Comparison of ENCODE assay signal across 19 cellular contexts in genomic region chr1:93440272-93440671, GRCh38. TPM values are rescaled to one million over a fixed set of nuclear protein-coding genes. Genes with fewer than 3 reads are reported as not detected.
DNase-seq lines count a peak whose midpoint lies in the region; ATAC-seq, FAIRE-seq and TF ChIP-seq lines count a peak whose summit lies in the region.
"Had no signal": no experiment of that assay in that cellular context is flagged by ENCODE, and none has a peak within 500 bp of the region (broad histone marks: within the 10 kb centered on the region; RNA-seq: fewer than 3 reads in every experiment).

No MANE protein-coding gene starts in this region.

- TF ChIP-seq CTCF in endothelial cell of umbilical vein (IDR thresholded peaks at IDR 0.05; ENCODE audit: extremely low read depth in 1 of 2, insufficient read depth in 1 of 2, low read depth in 1 of 2, low read length in 2 of 2) (no peak), upper lobe of right lung (IDR thresholded peaks at IDR 0.05) (no peak), smooth muscle cell (IDR thresholded peaks at IDR 0.05; ENCODE audit: borderline replicate concordance, insufficient read depth, poor library complexity, severe bottlenecking) (no peak), right atrium auricular region (IDR thresholded peaks at IDR 0.05) (no peak), thyroid gland (IDR thresholded peaks at IDR 0.05) (no peak)

- H3K4me3 ChIP-seq in endothelial cell of umbilical vein (replicated peaks in 1 of 3; ENCODE audit: insufficient read depth in 1 of 3, low read depth in 1 of 3, low read length in 3 of 3) (no peak overlapping the region), upper lobe of right lung (no peak overlapping the region), smooth muscle cell (no peak overlapping the region), right atrium auricular region (no peak overlapping the region), thyroid gland (replicated peaks in 1 of 3) (no peak overlapping the region)
- H3K4me3 ChIP-seq: K562 had no signal

- H4K20me1 ChIP-seq in endothelial cell of umbilical vein (replicated peaks; ENCODE audit: control insufficient read depth, extremely low read depth, insufficient read depth, low read length), result no peaks in the 10 kb centered on the region
- no peaks in the 10 kb centered on the region for H4K20me1 ChIP-seq in smooth muscle cell (ENCODE audit: low read depth)

- no peak for TF ChIP-seq POLR2A in endothelial cell of umbilical vein (IDR thresholded peaks at IDR 0.05; ENCODE audit: low read depth, low read length)
- no peak for TF ChIP-seq POLR2A in thyroid gland (IDR thresholded peaks at IDR 0.05)

- H3K36me3 ChIP-seq in endothelial cell of umbilical vein (ENCODE audit: control insufficient read depth in 2 of 2, extremely low read depth in 1 of 2, insufficient read depth in 2 of 2, low read length in 2 of 2), result no peaks in the 10 kb centered on the region
- no peaks in the 10 kb centered on the region for H3K36me3 ChIP-seq in upper lobe of right lung
- H3K36me3 ChIP-seq in smooth muscle cell (ENCODE audit: low read depth), result no peaks in the 10 kb centered on the region
- H3K36me3 ChIP-seq in right atrium auricular region, result no peaks in the 10 kb centered on the region
- no peaks in the 10 kb centered on the region for H3K36me3 ChIP-seq in thyroid gland

- POLR2A ChIA-PET in endothelial cell of umbilical vein (lab: Charles Lee), result no interaction called here

- no TSS peak for BruUV-seq in endothelial cell of umbilical vein (replicated peaks; lab: Mats Ljungman, UMichigan)

- H3F3A ChIP-seq in smooth muscle cell (ENCODE audit: low read depth), result no peaks in the 10 kb centered on the region

- peak overlapping the region; percentile 19 for H2AFZ ChIP-seq in endothelial cell of umbilical vein (ENCODE audit: low read depth, low read length)
- H2AFZ ChIP-seq in smooth muscle cell (ENCODE audit: low read depth), result no peak overlapping the region

- H3K79me2 ChIP-seq in endothelial cell of umbilical vein (ENCODE audit: control insufficient read depth, insufficient read depth, low read length) (no peaks in the 10 kb centered on the region), smooth muscle cell (ENCODE audit: low read depth) (no peaks in the 10 kb centered on the region)

- H3K27ac ChIP-seq in endothelial cell of umbilical vein (ENCODE audit: insufficient read depth, low read depth, low read length) (no peak overlapping the region), upper lobe of right lung (no peak overlapping the region), smooth muscle cell (ENCODE audit: low read depth) (no peak overlapping the region), right atrium auricular region (no peak overlapping the region), thyroid gland (no peak overlapping the region)
- H3K27ac ChIP-seq: 22Rv1 had no signal

- WGBS in smooth muscle cell (ENCODE audit: low lambda C conversion rate), result 74% methylated on average over 4 of the region's 4 CpGs
- WGBS in thyroid gland, 2 donors, result 78 to 80% methylated on average over 4 of the region's 4 CpGs

- dilution Hi-C loops in endothelial cell of umbilical vein (cut with MboI; ENCODE audit: extremely low pct_ligation_motif_present, low sequenced_read_pairs), result no loop called here

- FAIRE-seq in endothelial cell of umbilical vein (lab: Jason Lieb, UNC), result no peak
- FAIRE-seq: K562 had no signal

- CTCF ChIA-PET in endothelial cell of umbilical vein (lab: Charles Lee), result interaction anchor here (1.0 to 1.9 kb wide), 2 partner anchors 374 to 404 kb away, joined by 4 to 7 read pairs; no protein-coding TSS in a partner anchor

- H3K4me2 ChIP-seq in endothelial cell of umbilical vein (ENCODE audit: insufficient read depth, low read length) (no peak overlapping the region), smooth muscle cell (no peak overlapping the region)

- intact Hi-C loops in endothelial cell of umbilical vein (cut with micrococcal nuclease), result no loop called here
- intact Hi-C loops in upper lobe of right lung (cut with DNase I), result no loop called here
- intact Hi-C loops in thyroid gland (cut with DNase I), result loop anchor here (10.0 kb wide), 1 partner anchor 405 kb away; no protein-coding TSS in a partner anchor

- ATAC-seq in upper lobe of right lung, result peak; percentile 80
- ATAC-seq: K562 had no signal

- peak in 2 of 3 experiments; percentile 5 to 39 for DNase-seq in NCI-H1417 (lab: John Stamatoyannopoulos, UW)
- DNase-seq in NCI-H1417 treated with DMSO at 0.1 percent for 48 hours (lab: John Stamatoyannopoulos, UW), result no peak
- DNase-seq in NCI-H510A treated with DMSO at 0.1 percent for 48 hours (lab: John Stamatoyannopoulos, UW), result peak; percentile 49
- DNase-seq in endothelial cell of umbilical vein (ENCODE audit: low read depth, low spot score), result no peak
- DNase-seq in upper lobe of right lung, result no peak
- DNase-seq in smooth muscle cell (lab: John Stamatoyannopoulos, UW; ENCODE audit: unreplicated experiment), result no peak
- DNase-seq in right atrium auricular region (ENCODE audit: low spot score), result no peak
- no peak for DNase-seq in thyroid gland
- DNase-seq: GF-D8; HCEC 1CT; MV-4-11; NCI-H1436; NCI-H1930; NCI-H345; NCI-H526 treated with DMSO at 0.1 percent for 48 hours; NK-92 treated with Interleukin-12 subunit alpha and Interleukin-12 subunit beta, amount 100 ng/mL, for 24 hours; Right ventricle myocardium superior had no signal

- H3K27me3 ChIP-seq in endothelial cell of umbilical vein (ENCODE audit: control insufficient read depth in 2 of 2, insufficient read depth in 2 of 2, low read length in 2 of 2), result peaks cover 0 to 2% of the 10 kb centered on the region in 2 experiments
- H3K27me3 ChIP-seq in upper lobe of right lung, result no peaks in the 10 kb centered on the region
- no peaks in the 10 kb centered on the region for H3K27me3 ChIP-seq in smooth muscle cell (ENCODE audit: low read depth)
- H3K27me3 ChIP-seq in right atrium auricular region, result no peaks in the 10 kb centered on the region
- H3K27me3 ChIP-seq in thyroid gland, result no peaks in the 10 kb centered on the region

- H3K9ac ChIP-seq in endothelial cell of umbilical vein (replicated peaks; ENCODE audit: extremely low read depth, insufficient read depth, low read length), result no peak overlapping the region
- H3K9ac ChIP-seq in smooth muscle cell (ENCODE audit: low read depth), result no peak overlapping the region

- no peaks in the 10 kb centered on the region for H3K9me1 ChIP-seq in endothelial cell of umbilical vein (replicated peaks; ENCODE audit: control insufficient read depth, extremely low read depth, insufficient read depth, low read length)

- H3K9me3 ChIP-seq in endothelial cell of umbilical vein (replicated peaks; ENCODE audit: control insufficient read depth, insufficient read depth, low read length) (no peaks in the 10 kb centered on the region), upper lobe of right lung (no peaks in the 10 kb centered on the region), smooth muscle cell (replicated peaks; ENCODE audit: low read depth) (no peaks in the 10 kb centered on the region), right atrium auricular region (no peaks in the 10 kb centered on the region), thyroid gland (no peaks in the 10 kb centered on the region)

- H3K4me1 ChIP-seq in endothelial cell of umbilical vein (ENCODE audit: control insufficient read depth, extremely low read depth, insufficient read depth, low read length), result no peaks in the 10 kb centered on the region
- H3K4me1 ChIP-seq in upper lobe of right lung, result no peaks in the 10 kb centered on the region
- H3K4me1 ChIP-seq in smooth muscle cell (ENCODE audit: low read depth), result no peaks in the 10 kb centered on the region
- no peaks in the 10 kb centered on the region for H3K4me1 ChIP-seq in right atrium auricular region
- no peaks in the 10 kb centered on the region for H3K4me1 ChIP-seq in thyroid gland

TF ChIP-seq in endothelial cell of umbilical vein, 7 proteins besides CTCF, POLR2A, EP300 and RAD21:
- no peak for TF ChIP-seq MAX (IDR thresholded peaks at IDR 0.05; ENCODE audit: insufficient read depth, insufficient read length)
- TF ChIP-seq POLR2AphosphoS5 (IDR thresholded peaks at IDR 0.05; ENCODE audit: insufficient read depth, low read depth, low read length), result no peak
- TF ChIP-seq JUN (IDR thresholded peaks at IDR 0.05; ENCODE audit: borderline replicate concordance, insufficient read depth, insufficient read length, low read depth), result no peak
- TF ChIP-seq FOS (IDR thresholded peaks at IDR 0.05; ENCODE audit: borderline replicate concordance, insufficient read depth, low read length), result no peak
- no peak for TF ChIP-seq GATA2 (IDR thresholded peaks at IDR 0.05; ENCODE audit: insufficient read depth, insufficient read length, low read depth, low read length)
- TF ChIP-seq EZH2 (IDR thresholded peaks at IDR 0.05; ENCODE audit: borderline replicate concordance, low read depth, low read length, severe bottlenecking), result no peak
- no peak for TF ChIP-seq MYC (IDR thresholded peaks at IDR 0.05; ENCODE audit: low read depth, low read length)

RNA-seq across cellular contexts. Expression of gene FNBP1L, which starts 7.6 kb away (rescaled TPM):
- total RNA-seq in endothelial cell of umbilical vein, result 56.4 and 56.5 TPM in 2 replicates
- 23.3 and 28.1 TPM in 2 replicates for polyA plus RNA-seq in endothelial cell of umbilical vein
- 25.2 and 25.4 TPM in 2 replicates for polyA plus RNA-seq in endothelial cell of umbilical vein (2011; cell fraction: cytosol; rRNA removed)
- 52.9 and 74.4 TPM in 2 replicates for polyA plus RNA-seq in endothelial cell of umbilical vein (2011; cell fraction: nucleus; rRNA removed)
- 41.1 and 50.1 TPM in 2 replicates for polyA plus RNA-seq in endothelial cell of umbilical vein (2012)
- 51.4 and 57.2 TPM in 2 replicates for polyA minus RNA-seq in endothelial cell of umbilical vein
- polyA minus RNA-seq in endothelial cell of umbilical vein (2011; cell fraction: cytosol; rRNA and poly(A)+ RNA removed), result 9.4 TPM
- polyA minus RNA-seq in endothelial cell of umbilical vein (2011; cell fraction: nucleus; rRNA and poly(A)+ RNA removed), result 87.4 and 109 TPM in 2 replicates
- total RNA-seq in upper lobe of right lung, result 50.0 TPM
- 60.4 and 77.9 TPM in 2 replicates for total RNA-seq in smooth muscle cell
- 18.7 and 32.8 TPM in 2 replicates for polyA plus RNA-seq in smooth muscle cell
- total RNA-seq in right atrium auricular region, result 10 to 100 TPM; 13.9 to 17.8 TPM
- total RNA-seq in thyroid gland, result 10 to 100 TPM; 68.7 to 86.0 (median 72.9) TPM

Comparison
In these comparisons a context has a peak if more than half of its experiments do, and no peak if none do; other contexts are left out.
1. DNase-seq: peak in NCI-H1417 (2 of 3) and NCI-H510A treated with DMSO at 0.1 percent for 48 hours (single experiment); none in NCI-H1417 treated with DMSO at 0.1 percent for 48 hours (single experiment), endothelial cell of umbilical vein (single experiment), upper lobe of right lung (single experiment), smooth muscle cell (single experiment), right atrium auricular region (single experiment) and thyroid gland (0 of 2).